23 cellular contexts compared by ENCODE assay signal in the genomic region with DNA sequence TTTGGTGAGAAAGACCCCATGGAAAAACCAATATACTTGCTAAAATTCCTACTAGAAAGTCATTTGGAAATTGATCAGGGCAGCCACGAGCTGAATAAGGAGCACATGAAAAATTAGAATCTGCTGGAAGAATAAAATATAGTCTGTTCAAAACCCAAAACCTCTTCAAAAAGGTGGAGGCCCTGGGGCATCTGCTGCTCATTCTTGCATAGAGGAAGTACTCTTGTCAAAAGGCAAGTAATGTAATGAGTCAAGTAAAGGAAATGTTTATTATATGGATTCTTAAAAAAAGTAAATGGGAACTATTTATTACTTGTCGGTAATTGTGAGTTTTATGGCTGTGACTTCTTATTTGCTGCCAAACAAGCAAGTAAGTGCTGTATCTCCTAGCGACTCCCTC.
DNase-seq lines count a peak whose midpoint lies in the region; ATAC-seq, FAIRE-seq and TF ChIP-seq lines count a peak whose summit lies in the region.
"Had no signal": no experiment of that assay in that cellular context is flagged by ENCODE, and none has a peak within 500 bp of the region (broad histone marks: within the 10 kb centered on the region; RNA-seq: fewer than 3 reads in every experiment).

No MANE protein-coding gene starts in this region.

- TF ChIP-seq CTCF in A549 (IDR thresholded peaks at IDR 0.05), result no peak
- no peak for TF ChIP-seq CTCF in OCI-LY3 (IDR thresholded peaks at IDR 0.05; ENCODE audit: low read depth, low read length)
- TF ChIP-seq CTCF in GM12878 (IDR thresholded peaks at IDR 0.05 in 2 of 3, conservative IDR thresholded peaks at IDR 0.05 in 1 of 3; ENCODE audit: control insufficient read depth in 2 of 3, extremely low read depth in 1 of 3, insufficient read depth in 1 of 3, low read depth in 3 of 3, low read length in 3 of 3), result no peak
- no peak for TF ChIP-seq CTCF in gastrocnemius medialis (IDR thresholded peaks at IDR 0.05 in 4 of 5, conservative IDR thresholded peaks at IDR 0.05 in 1 of 5)

- intact Hi-C loops in activated CD4-positive, alpha-beta memory T cell treated with anti-CD3 and anti-CD28 coated beads for 36 hours (cut with micrococcal nuclease), result no loop called here
- intact Hi-C loops in GM12878 (cut with micrococcal nuclease; ENCODE audit: unreplicated experiment), result no loop called here
- intact Hi-C loops in gastrocnemius medialis (cut with DNase I; ENCODE audit: low total_unique reads), result no loop called here

- 24% methylated on average over 3 of the region's 3 CpGs for WGBS in A549 (ENCODE audit: missing lambda C conversion rate)
- WGBS in GM12878 (ENCODE audit: insufficient coverage, insufficient replicate concordance, low lambda C conversion rate, missing lambda C conversion rate), result 3% methylated on average over 3 of the region's 3 CpGs

- ATAC-seq in A549 (no peak), GM12878 (no peak), gastrocnemius medialis (no peak)
- ATAC-seq: CD8-positive, alpha-beta T cell had no signal

- H3K4me1 ChIP-seq in A549, result no peaks in the 10 kb centered on the region
- H3K4me1 ChIP-seq in OCI-LY3 (ENCODE audit: low read length), result peaks cover 30% of the 10 kb centered on the region
- H3K4me1 ChIP-seq in GM12878 (ENCODE audit: control insufficient read depth, insufficient read depth, low read length), result no peaks in the 10 kb centered on the region
- no peaks in the 10 kb centered on the region for H3K4me1 ChIP-seq in gastrocnemius medialis
- H3K4me1 ChIP-seq: BLaER1, Caco-2, HAP-1 had no signal

- H4K20me1 ChIP-seq in OCI-LY3 (ENCODE audit: insufficient read depth, low read length), result no peaks in the 10 kb centered on the region
- H4K20me1 ChIP-seq in GM12878 (ENCODE audit: control insufficient read depth, insufficient read depth), result no peaks in the 10 kb centered on the region
- H4K20me1 ChIP-seq: BLaER1 had no signal

- no peak overlapping the region for H3K4me2 ChIP-seq in A549
- H3K4me2 ChIP-seq in OCI-LY3 (ENCODE audit: low read length), result peak overlapping the region; percentile 73
- H3K4me2 ChIP-seq in GM12878 (ENCODE audit: control insufficient read depth, insufficient read depth), result no peak overlapping the region
- H3K4me2 ChIP-seq: BLaER1 had no signal

- H3K4me3 Mint-ChIP-seq in activated CD4-positive, alpha-beta memory T cell treated with anti-CD3 and anti-CD28 coated beads for 36 hours, result no peak overlapping the region
- no peak overlapping the region for H3K4me3 Mint-ChIP-seq in activated CD4-positive, alpha-beta memory T cell treated with anti-CD3 and anti-CD28 coated beads, Interleukin-2, amount 10 ng/mL, durations not matched to agents 7 days and 5 days
- H3K4me3 Mint-ChIP-seq: B cell; CD4-positive, CD25-positive, alpha-beta regulatory T cell; CD8-positive, alpha-beta T cell; HFFc6 had no signal

- POLR2A ChIA-PET in activated CD4-positive, alpha-beta memory T cell treated with anti-CD3 and anti-CD28 coated beads for 36 hours (lab: Charles Lee), result no interaction called here
- POLR2A ChIA-PET in activated CD4-positive, alpha-beta memory T cell treated with anti-CD3 and anti-CD28 coated beads, Interleukin-2, amount 10 ng/mL, durations not matched to agents 7 days and 5 days (lab: Charles Lee), result no interaction called here
- POLR2A ChIA-PET in A549 (lab: Yijun Ruan, JAX), result no interaction called here
- POLR2A ChIA-PET in GM12878 (lab: Charles Lee), result no interaction called here

- H3K9ac ChIP-seq in OCI-LY3 (ENCODE audit: low read length), result peak overlapping the region; percentile 46
- H3K9ac ChIP-seq in GM12878 (ENCODE audit: control insufficient read depth, insufficient read depth, low read length), result no peak overlapping the region
- H3K9ac ChIP-seq: BLaER1 had no signal

- RAD21 ChIA-PET in GM12878 (lab: Charles Lee; ENCODE audit: unreplicated experiment), result no interaction called here

- in situ Hi-C loops in GM12878 (cut with MboI), result no loop called here
- in situ Hi-C loops in gastrocnemius medialis (cut with MboI; ENCODE audit: low sequenced_read_pairs in 4 of 4), result no loop called here

- no peaks in the 10 kb centered on the region for H3K79me2 ChIP-seq in OCI-LY3 (ENCODE audit: low read length)
- H3K79me2 ChIP-seq in GM12878 (ENCODE audit: control insufficient read depth, insufficient read depth, low read length), result no peaks in the 10 kb centered on the region

- H3K27me3 ChIP-seq in OCI-LY3 (ENCODE audit: low read depth, low read length), result no peaks in the 10 kb centered on the region
- H3K27me3 ChIP-seq in GM12878 (replicated peaks in 1 of 2; ENCODE audit: control insufficient read depth in 2 of 2, insufficient read depth in 2 of 2, low read length in 1 of 2), result no peaks in the 10 kb centered on the region
- H3K27me3 ChIP-seq in gastrocnemius medialis, result no peaks in the 10 kb centered on the region
- H3K27me3 ChIP-seq: BLaER1 had no signal

- TF ChIP-seq EP300 in A549 (IDR thresholded peaks at IDR 0.05) (no peak), GM12878 (IDR thresholded peaks at IDR 0.05; ENCODE audit: borderline replicate concordance in 1 of 2, control insufficient read depth in 1 of 2, low read depth in 2 of 2, low read length in 2 of 2) (no peak)

- H3K4me1 Mint-ChIP-seq in activated CD4-positive, alpha-beta memory T cell treated with anti-CD3 and anti-CD28 coated beads for 36 hours (ENCODE audit: low read depth), result peaks cover 7% of the 10 kb centered on the region
- peaks cover 5% of the 10 kb centered on the region for H3K4me1 Mint-ChIP-seq in activated CD4-positive, alpha-beta memory T cell treated with anti-CD3 and anti-CD28 coated beads, Interleukin-2, amount 10 ng/mL, durations not matched to agents 7 days and 5 days
- H3K4me1 Mint-ChIP-seq: CD4-positive, CD25-positive, alpha-beta regulatory T cell had no signal

- H3K27ac ChIP-seq in A549 (no peak overlapping the region), OCI-LY3 (ENCODE audit: low read length) (peak overlapping the region; percentile 81), GM12878 (ENCODE audit: control insufficient read depth, insufficient read depth) (no peak overlapping the region), gastrocnemius medialis (no peak overlapping the region)
- H3K27ac ChIP-seq: BLaER1, C4-2B had no signal

- H3K4me3 ChIP-seq in A549, result no peak overlapping the region
- H3K4me3 ChIP-seq in OCI-LY3 (ENCODE audit: low read length), result peak overlapping the region; percentile 46; the same call in 1 of the 2 replicates
- no peak overlapping the region for H3K4me3 ChIP-seq in GM12878
- H3K4me3 ChIP-seq in gastrocnemius medialis, result no peak overlapping the region
- H3K4me3 ChIP-seq: BLaER1, HAP-1 had no signal

- no peaks in the 10 kb centered on the region for H3K27me3 Mint-ChIP-seq in activated CD4-positive, alpha-beta memory T cell treated with anti-CD3 and anti-CD28 coated beads for 36 hours
- H3K27me3 Mint-ChIP-seq in activated CD4-positive, alpha-beta memory T cell treated with anti-CD3 and anti-CD28 coated beads, Interleukin-2, amount 10 ng/mL, durations not matched to agents 7 days and 5 days, result peaks cover 2% of the 10 kb centered on the region
- H3K27me3 Mint-ChIP-seq: B cell; CD4-positive, CD25-positive, alpha-beta regulatory T cell had no signal

- no peaks in the 10 kb centered on the region for H3K36me3 Mint-ChIP-seq in activated CD4-positive, alpha-beta memory T cell treated with anti-CD3 and anti-CD28 coated beads for 36 hours
- no peaks in the 10 kb centered on the region for H3K36me3 Mint-ChIP-seq in activated CD4-positive, alpha-beta memory T cell treated with anti-CD3 and anti-CD28 coated beads, Interleukin-2, amount 10 ng/mL, durations not matched to agents 7 days and 5 days (ENCODE audit: low read depth)
- H3K36me3 Mint-ChIP-seq: CD4-positive, CD25-positive, alpha-beta regulatory T cell; CD8-positive, alpha-beta T cell had no signal

- TF ChIP-seq RAD21 in A549 (conservative IDR thresholded peaks at IDR 0.05 in 1 of 2, IDR thresholded peaks at IDR 0.05 in 1 of 2), result no peak
- no peak for TF ChIP-seq RAD21 in GM12878 (IDR thresholded peaks at IDR 0.05; ENCODE audit: insufficient read depth, low read depth, low read length)

- H3K9me3 Mint-ChIP-seq in activated CD4-positive, alpha-beta memory T cell treated with anti-CD3 and anti-CD28 coated beads for 36 hours, result peaks cover 3% of the 10 kb centered on the region
- no peaks in the 10 kb centered on the region for H3K9me3 Mint-ChIP-seq in activated CD4-positive, alpha-beta memory T cell treated with anti-CD3 and anti-CD28 coated beads, Interleukin-2, amount 10 ng/mL, durations not matched to agents 7 days and 5 days
- H3K9me3 Mint-ChIP-seq: CD8-positive, alpha-beta T cell; HFFc6 had no signal

- DNase-seq in activated CD4-positive, alpha-beta memory T cell treated with anti-CD3 and anti-CD28 coated beads for 36 hours, result peak; percentile 11
- DNase-seq in activated CD4-positive, alpha-beta memory T cell treated with anti-CD3 and anti-CD28 coated beads, Interleukin-2, amount 10 ng/mL, durations not matched to agents 7 days and 5 days, result no peak
- no peak for DNase-seq in A549 (ENCODE audit: low read depth in 1 of 2, low spot score in 1 of 2)
- no peak for DNase-seq in GM12878 (ENCODE audit: low read depth, low spot score)
- DNase-seq in NCI-H1105 (lab: John Stamatoyannopoulos, UW), result no peak
- no peak for DNase-seq in gastrocnemius medialis
- DNase-seq: Caco-2; CD8-positive, alpha-beta T cell; DMS153; DMS79; EL; GDM1; GOT3; HFFc6 had no signal

- SMC1A ChIA-PET in GM12878 (lab: Charles Lee; ENCODE audit: uncharacterized antibody, unreplicated experiment), result no interaction called here

- no peak overlapping the region for H3K27ac Mint-ChIP-seq in activated CD4-positive, alpha-beta memory T cell treated with anti-CD3 and anti-CD28 coated beads for 36 hours
- no peak overlapping the region for H3K27ac Mint-ChIP-seq in activated CD4-positive, alpha-beta memory T cell treated with anti-CD3 and anti-CD28 coated beads, Interleukin-2, amount 10 ng/mL, durations not matched to agents 7 days and 5 days
- H3K27ac Mint-ChIP-seq: B cell; CD4-positive, CD25-positive, alpha-beta regulatory T cell; CD8-positive, alpha-beta T cell; HFFc6 had no signal

- H3K9me3 ChIP-seq in A549 (no peaks in the 10 kb centered on the region), OCI-LY3 (ENCODE audit: insufficient read depth, low read length) (no peaks in the 10 kb centered on the region), GM12878 (replicated peaks; ENCODE audit: control insufficient read depth, insufficient read depth, low read length) (no peaks in the 10 kb centered on the region; the same call in 2 of the 3 replicates), gastrocnemius medialis (no peaks in the 10 kb centered on the region)
- H3K9me3 ChIP-seq: Caco-2, HAP-1 had no signal

- peak; percentile 18 for FAIRE-seq in A549 (lab: Jason Lieb, UNC)
- no peak for FAIRE-seq in GM12878 (lab: Jason Lieb, UNC)
- FAIRE-seq: GM12891, GM18507, H54 had no signal

- H2AFZ ChIP-seq in OCI-LY3 (ENCODE audit: low read depth, low read length), result no peak overlapping the region
- H2AFZ ChIP-seq in GM12878 (ENCODE audit: control insufficient read depth, low read depth, low read length), result no peak overlapping the region

- no peak for TF ChIP-seq POLR2A in A549 (IDR thresholded peaks at IDR 0.05; ENCODE audit: low read length)
- no peak for TF ChIP-seq POLR2A in GM12878 (IDR thresholded peaks at IDR 0.05; ENCODE audit: low read depth, low read length)
- no peak for TF ChIP-seq POLR2A in gastrocnemius medialis (IDR thresholded peaks at IDR 0.05)

- H3K36me3 ChIP-seq in OCI-LY3 (replicated peaks; ENCODE audit: low read depth, low read length) (no peaks in the 10 kb centered on the region), GM12878 (ENCODE audit: control insufficient read depth in 2 of 2, insufficient read depth in 2 of 2, low read length in 1 of 2) (no peaks in the 10 kb centered on the region), gastrocnemius medialis (no peaks in the 10 kb centered on the region)
- H3K36me3 ChIP-seq: BLaER1, HAP-1 had no signal

- no TSS peak for BruUV-seq in GM12878 (replicated peaks; lab: Mats Ljungman, UMichigan)

- CTCF ChIA-PET in activated CD4-positive, alpha-beta memory T cell treated with anti-CD3 and anti-CD28 coated beads for 36 hours (lab: Charles Lee), result no interaction called here
- CTCF ChIA-PET in activated CD4-positive, alpha-beta memory T cell treated with anti-CD3 and anti-CD28 coated beads, Interleukin-2, amount 10 ng/mL, durations not matched to agents 7 days and 5 days (lab: Charles Lee), result no interaction called here
- CTCF ChIA-PET in A549 (lab: Yijun Ruan, JAX), result no interaction called here
- CTCF ChIA-PET in GM12878 (lab: Yijun Ruan, JAX), result no interaction called here
